14 cellular contexts compared by ENCODE assay signal in the genomic region with DNA sequence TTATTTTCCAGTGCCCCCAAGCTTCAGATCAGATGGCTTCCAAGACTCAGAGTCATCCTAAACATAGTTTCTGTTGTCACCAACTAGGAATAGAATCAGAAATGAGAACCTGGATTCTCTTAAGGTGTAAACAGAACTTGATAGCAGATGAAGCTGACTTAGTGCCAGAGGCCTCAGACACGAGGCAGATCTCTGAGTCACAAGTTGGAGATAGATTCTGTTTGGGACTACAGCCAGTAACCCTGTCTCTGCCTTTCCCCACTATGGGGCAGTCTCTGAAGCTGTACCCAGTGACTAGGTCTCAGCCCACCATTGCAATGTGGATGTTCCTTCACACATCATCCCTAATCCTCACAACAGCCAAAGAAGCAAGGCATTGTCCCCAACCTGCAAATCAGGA. TPM values are rescaled to one million over a fixed set of nuclear protein-coding genes. Genes with fewer than 3 reads are reported as not detected.
DNase-seq lines count a peak whose midpoint lies in the region; TF ChIP-seq lines count a peak whose summit lies in the region.
"Had no signal": no experiment of that assay in that cellular context is flagged by ENCODE, and none has a peak within 500 bp of the region (broad histone marks: within the 10 kb centered on the region; RNA-seq: fewer than 3 reads in every experiment).

No MANE protein-coding gene starts in this region.

- peak; percentile 64 for DNase-seq in EL
- peak; percentile 46 for DNase-seq in RWPE1 (ENCODE audit: low spot score)
- peak; percentile 74 for DNase-seq in fibroblast of peridontal ligament (ENCODE audit: extremely low read depth)
- peak; percentile 95 for DNase-seq in myocyte (ENCODE audit: low read depth)
- no peak for DNase-seq in stimulated activated naive CD4-positive, alpha-beta T cell treated with Interleukin-2 at 50 U/mL for 16 hours (lab: John Stamatoyannopoulos, UW)
- no peak for DNase-seq in DMS53 treated with DMSO at 0.1 percent for 48 hours (lab: John Stamatoyannopoulos, UW; ENCODE audit: unreplicated experiment)
- DNase-seq in SK-N-DZ (ENCODE audit: low spot score), result no peak
- no peak for DNase-seq in NCI-H510A (lab: John Stamatoyannopoulos, UW)
- DNase-seq: activated CD4-positive, alpha-beta T cell treated with anti-CD3 and anti-CD28 coated beads, Interleukin-2, amount 50 U/mL, for 1 hour; activated naive CD8-positive, alpha-beta T cell treated with anti-CD3 and anti-CD28 coated beads, Interleukin-2, amount 10 ng/mL, durations not matched to agents 7 days and 5 days; NCI-H1105 treated with DMSO at 0.1 percent for 48 hours; SW 1271; transverse colon had no signal

- CTCF ChIA-PET in RWPE1 (lab: Yijun Ruan, JAX), result interaction anchor here (0.9 to 1.6 kb wide), 2 partner anchors 8 to 191 kb away, joined by 3 to 4 read pairs; no protein-coding TSS in a partner anchor

- H3K27ac ChIP-seq in RWPE1, result no peak overlapping the region
- H3K27ac ChIP-seq: HL-60, transverse colon had no signal

- TF ChIP-seq CTCF in RWPE1 (conservative IDR thresholded peaks at IDR 0.05; ENCODE audit: low read depth), result no peak

- POLR2A ChIA-PET in RWPE1 (lab: Yijun Ruan, JAX; ENCODE audit: low non-redundant PET), result no interaction called here

RNA-seq across cellular contexts. Expression of gene NEU3, which starts 25.4 kb away (rescaled TPM):
- total RNA-seq in myocyte, result 4.3 and 6.2 TPM in 2 replicates
- 3.9 TPM for polyA plus RNA-seq in myocyte (2012)
- polyA plus RNA-seq in SK-N-DZ (2014; cell fraction: cytosol; rRNA removed), result 13.5 and 19.4 TPM in 2 replicates
- 12.5 and 13.2 TPM in 2 replicates for polyA plus RNA-seq in SK-N-DZ (2014; cell fraction: nucleus; rRNA removed)

Comparison
In these comparisons a context has a peak if more than half of its experiments do, and no peak if none do; other contexts are left out.
1. DNase-seq: peak in EL (single experiment), RWPE1 (single experiment), fibroblast of peridontal ligament (single experiment) and myocyte (single experiment); none in stimulated activated naive CD4-positive, alpha-beta T cell treated with Interleukin-2 at 50 U/mL for 16 hours (single experiment), DMS53 treated with DMSO at 0.1 percent for 48 hours (single experiment), SK-N-DZ (single experiment) and NCI-H510A (single experiment).